In the genomic region with DNA sequence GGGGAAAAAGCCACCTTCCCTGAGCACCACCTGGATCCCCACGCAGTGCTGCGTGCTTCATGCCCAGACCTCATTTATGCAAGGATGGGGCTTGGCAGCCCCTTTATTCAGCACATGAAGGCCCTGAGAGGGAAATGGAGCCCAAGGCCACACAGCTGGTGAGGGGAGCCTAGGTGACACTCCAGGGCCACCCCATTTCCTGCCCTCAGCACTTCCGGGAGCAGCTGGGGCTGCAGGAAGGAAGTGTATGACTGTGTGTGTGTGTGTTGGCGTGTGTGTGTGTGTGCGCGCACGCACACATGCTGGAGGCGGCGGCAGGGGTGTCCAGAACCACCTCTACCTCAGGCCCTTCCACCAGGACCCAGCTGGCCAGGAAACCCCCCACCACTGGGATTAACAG, we compare ENCODE assay signal across 8 cellular contexts. TPM values are rescaled to one million over a fixed set of nuclear protein-coding genes. Genes with fewer than 3 reads are reported as not detected.
DNase-seq lines count a peak whose midpoint lies in the region; ATAC-seq and TF ChIP-seq lines count a peak whose summit lies in the region.
"Not testable (repeated sequence)": the region's sequence is repeated elsewhere in the genome, so short reads cannot be mapped to it uniquely, and the experiment has no call there.

No MANE protein-coding gene starts in this region.

- H3K27ac Mint-ChIP-seq in activated T-helper 17 cell treated with anti-CD3 and anti-CD28 coated beads, Interleukin-2, amount 50 U/mL, for 72 hours, result peak overlapping the region; percentile 95
- H3K27ac Mint-ChIP-seq in stimulated activated naive CD8-positive, alpha-beta T cell treated with anti-CD3 and anti-CD28 coated beads, Interleukin-15, amount 100 ng/mL, for 72 hours, result peak overlapping the region; percentile 95 to 98

- ATAC-seq in GM18499 (IDR thresholded peaks at IDR 0.05; ENCODE audit: insufficient read depth, unreplicated experiment), result peak; percentile 30
- peak; percentile 39 for ATAC-seq in GM21576 (IDR thresholded peaks at IDR 0.05; ENCODE audit: unreplicated experiment)
- ATAC-seq in activated T-helper 17 cell treated with anti-CD3 and anti-CD28 coated beads, Interleukin-2, amount 50 U/mL, for 72 hours (replicated peaks), result peak; percentile 77
- peak; percentile 88 for ATAC-seq in stimulated activated naive CD8-positive, alpha-beta T cell treated with anti-CD3 and anti-CD28 coated beads, Interleukin-15, amount 100 ng/mL, for 72 hours

- H3K36me3 Mint-ChIP-seq in activated T-helper 17 cell treated with anti-CD3 and anti-CD28 coated beads, Interleukin-2, amount 50 U/mL, for 72 hours (ENCODE audit: low read depth), result not testable (repeated sequence)

- H3K4me3 Mint-ChIP-seq in activated T-helper 17 cell treated with anti-CD3 and anti-CD28 coated beads, Interleukin-2, amount 50 U/mL, for 72 hours, result peak overlapping the region; percentile 78
- H3K4me3 Mint-ChIP-seq in stimulated activated naive CD8-positive, alpha-beta T cell treated with anti-CD3 and anti-CD28 coated beads, Interleukin-15, amount 100 ng/mL, for 72 hours, result peak overlapping the region; percentile 66 to 70

- not testable (repeated sequence) for H3K9me3 Mint-ChIP-seq in activated T-helper 17 cell treated with anti-CD3 and anti-CD28 coated beads, Interleukin-2, amount 50 U/mL, for 72 hours; stimulated activated naive CD8-positive, alpha-beta T cell treated with anti-CD3 and anti-CD28 coated beads, Interleukin-15, amount 100 ng/mL, for 72 hours

- not testable (repeated sequence) for H3K4me1 Mint-ChIP-seq in activated T-helper 17 cell treated with anti-CD3 and anti-CD28 coated beads, Interleukin-2, amount 50 U/mL, for 72 hours
- H3K4me1 Mint-ChIP-seq in stimulated activated naive CD8-positive, alpha-beta T cell treated with anti-CD3 and anti-CD28 coated beads, Interleukin-15, amount 100 ng/mL, for 72 hours, result peaks cover 56% of the 10 kb centered on the region

- H3K27me3 ChIP-seq in HL-60 (ENCODE audit: insufficient read depth, poor library complexity, severe bottlenecking), result not testable (repeated sequence)

- not testable (repeated sequence) for H3K27me3 Mint-ChIP-seq in activated T-helper 17 cell treated with anti-CD3 and anti-CD28 coated beads, Interleukin-2, amount 50 U/mL, for 72 hours; stimulated activated naive CD8-positive, alpha-beta T cell treated with anti-CD3 and anti-CD28 coated beads, Interleukin-15, amount 100 ng/mL, for 72 hours

- not testable (repeated sequence) for H3K27ac ChIP-seq in HL-60 (replicated peaks)

- DNase-seq in HL-60 (ENCODE audit: low read depth in 1 of 2, low spot score in 1 of 2) (peak; percentile 19 to 55), UCSD-AML1 (lab: John Stamatoyannopoulos, UW; ENCODE audit: unreplicated experiment) (peak; percentile 88), cardiac septum (ENCODE audit: low spot score) (peak; percentile 74)
- peak; percentile 50 to 54 for DNase-seq in stimulated activated CD4-positive, alpha-beta T cell treated with anti-CD3 and anti-CD28 coated beads, Interleukin-12 subunit alpha, Interleukin-12 subunit beta, amount 100 ng/mL, for 24 hours (ENCODE audit: low read depth in 2 of 2)
- peak; percentile 68 to 84 for DNase-seq in stimulated activated naive CD8-positive, alpha-beta T cell treated with anti-CD3 and anti-CD28 coated beads, Interleukin-15, amount 100 ng/mL, for 72 hours

- not testable (repeated sequence) for TF ChIP-seq CTCF in HL-60 (IDR thresholded peaks at IDR 0.05; ENCODE audit: insufficient read depth, low read length)

- H3K4me3 ChIP-seq in HL-60 (replicated peaks; ENCODE audit: insufficient read depth, low read length), result not testable (repeated sequence)

- intact Hi-C loops in cardiac septum (cut with DNase I), result loop anchor here (2.0 kb wide), 1 partner anchor 47 kb away; no protein-coding TSS in a partner anchor

RNA-seq across cellular contexts. Expression of a gene that starts 49.8 kb away (rescaled TPM):
- total RNA-seq in activated T-helper 17 cell treated with anti-CD3 and anti-CD28 coated beads, Interleukin-2, amount 50 U/mL, for 72 hours, result 1 to 10 TPM; 1.2 to 4.4 TPM
- 17.8 TPM for total RNA-seq in cardiac septum

Comparison
In these comparisons a context has a peak if more than half of its experiments do, and no peak if none do; other contexts are left out.
1. ATAC-seq: peak in every context shown above with its lines; median percentile 88 in stimulated activated naive CD8-positive, alpha-beta T cell treated with anti-CD3 and anti-CD28 coated beads, Interleukin-15, amount 100 ng/mL, for 72 hours; 77 in activated T-helper 17 cell treated with anti-CD3 and anti-CD28 coated beads, Interleukin-2, amount 50 U/mL, for 72 hours; 39 in GM21576; 30 in GM18499.
2. DNase-seq: peak in every context shown above with its lines; median percentile 88 in UCSD-AML1; 76 in stimulated activated naive CD8-positive, alpha-beta T cell treated with anti-CD3 and anti-CD28 coated beads, Interleukin-15, amount 100 ng/mL, for 72 hours; 74 in cardiac septum; 52 in stimulated activated CD4-positive, alpha-beta T cell treated with anti-CD3 and anti-CD28 coated beads, Interleukin-12 subunit alpha, Interleukin-12 subunit beta, amount 100 ng/mL, for 24 hours; 37 in HL-60.